9 cellular contexts compared by ENCODE assay signal in the genomic region with DNA sequence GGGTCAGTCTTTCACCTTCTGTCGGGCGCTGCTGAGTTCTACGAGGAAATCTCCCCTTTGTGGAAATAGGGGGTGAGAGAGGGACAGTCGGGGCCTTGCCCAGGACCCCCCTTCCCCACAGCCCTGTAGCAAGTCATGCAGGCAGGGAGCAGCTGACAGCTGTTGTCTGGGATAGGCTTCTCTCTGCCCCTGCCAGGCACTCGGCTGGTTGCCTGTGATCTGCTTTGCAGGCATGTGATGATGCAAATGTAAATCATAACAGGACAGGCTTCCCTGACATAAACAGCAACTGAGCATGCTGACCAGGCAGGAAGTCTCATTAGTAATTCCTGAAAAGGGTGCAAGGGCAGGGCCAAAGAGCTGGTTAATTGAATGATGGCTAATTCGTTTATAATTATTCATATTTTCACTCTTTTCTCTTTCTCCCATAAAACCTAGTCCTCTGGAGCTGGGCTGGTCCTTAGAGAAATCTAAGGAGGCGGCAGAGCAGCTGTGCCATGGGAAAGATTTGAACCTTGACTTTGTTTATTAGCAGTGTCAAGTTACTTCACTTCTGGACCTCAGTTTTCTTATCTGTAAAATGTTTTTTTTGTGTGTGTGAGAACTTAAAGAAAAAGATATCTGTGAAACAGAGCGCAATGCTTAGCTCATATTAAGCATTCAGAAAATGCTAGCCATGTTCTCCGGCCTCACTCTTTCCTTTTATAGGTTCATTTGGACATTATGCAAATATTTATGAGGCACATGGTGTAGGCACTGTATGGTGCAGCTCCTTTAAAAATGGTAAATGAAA.
A peak's percentile ranks its signal among the peaks of the same experiment; 100 is the strongest.
DNase-seq lines count a peak whose midpoint lies in the region; ATAC-seq, FAIRE-seq and TF ChIP-seq lines count a peak whose summit lies in the region.
"Had no signal": no experiment of that assay in that cellular context is flagged by ENCODE, and none has a peak within 500 bp of the region (broad histone marks: within the 10 kb centered on the region; RNA-seq: fewer than 3 reads in every experiment).

No MANE protein-coding gene starts in this region.

- H3K27ac ChIP-seq in astrocyte (ENCODE audit: low read depth, low read length) (no peak overlapping the region), right cardiac atrium (ENCODE audit: low read length) (no peak overlapping the region), gastrocnemius medialis (peak overlapping the region; percentile 47 to 71 (median 66))

- TF ChIP-seq POLR2A in gastrocnemius medialis (IDR thresholded peaks at IDR 0.05): peak in 1 of 2 donors; percentile 23

- peak overlapping the region; percentile 82 for H3K27ac Mint-ChIP-seq in astrocyte (ENCODE audit: unreplicated experiment)
- H3K27ac Mint-ChIP-seq: memory B cell had no signal

- no peaks in the 10 kb centered on the region for H3K9me3 ChIP-seq in astrocyte (ENCODE audit: insufficient read depth, low read depth, low read length)
- H3K9me3 ChIP-seq in right cardiac atrium (ENCODE audit: control insufficient read depth, low read length): no peaks in the 10 kb centered on the region
- no peaks in the 10 kb centered on the region for H3K9me3 ChIP-seq in gastrocnemius medialis

- TF ChIP-seq CTCF in astrocyte (IDR thresholded peaks at IDR 0.05; ENCODE audit: insufficient read depth, low read depth, low read length) (no peak), gastrocnemius medialis (IDR thresholded peaks at IDR 0.05 in 4 of 5, conservative IDR thresholded peaks at IDR 0.05 in 1 of 5) (no peak)

- no peak for FAIRE-seq in astrocyte (lab: Jason Lieb, UNC)

- peaks cover 8% of the 10 kb centered on the region for H4K20me1 ChIP-seq in astrocyte (ENCODE audit: insufficient read depth, low read length)

- peaks cover 34% of the 10 kb centered on the region for H3K4me1 Mint-ChIP-seq in astrocyte (ENCODE audit: low read depth, unreplicated experiment)
- H3K4me1 Mint-ChIP-seq: memory B cell had no signal

- H3K27me3 ChIP-seq in astrocyte (ENCODE audit: insufficient read depth, low read length) (no peaks in the 10 kb centered on the region), right cardiac atrium (ENCODE audit: control insufficient read depth, insufficient read depth) (no peaks in the 10 kb centered on the region), gastrocnemius medialis (no peaks in the 10 kb centered on the region)

- no peak overlapping the region for H3K4me3 ChIP-seq in astrocyte (ENCODE audit: insufficient read depth, low read depth, low read length)
- H3K4me3 ChIP-seq in right cardiac atrium (ENCODE audit: low read length): no peak overlapping the region
- peak overlapping the region in 1 of 4 donors; percentile 19 for H3K4me3 ChIP-seq in gastrocnemius medialis

- intact Hi-C loops in right cardiac atrium (cut with DNase I): no loop called here
- intact Hi-C loops in gastrocnemius medialis (cut with DNase I; ENCODE audit: low total_unique reads): loop anchor here (2.0 to 10.0 kb wide), 4 partner anchors 113 to 411 kb away; partner anchors contain the start of gene TRIM44

- H3K79me2 ChIP-seq in astrocyte (ENCODE audit: insufficient read depth, low read length): no peaks in the 10 kb centered on the region

- peaks cover 4% of the 10 kb centered on the region for H3K9me3 Mint-ChIP-seq in astrocyte (ENCODE audit: unreplicated experiment)

- H3K36me3 ChIP-seq in astrocyte (ENCODE audit: insufficient read depth, low read length): no peaks in the 10 kb centered on the region
- H3K36me3 ChIP-seq in gastrocnemius medialis: no peaks in the 10 kb centered on the region

- H3K27me3 Mint-ChIP-seq in astrocyte (ENCODE audit: low read depth, unreplicated experiment): no peaks in the 10 kb centered on the region

- peak overlapping the region; percentile 53 for H3K4me2 ChIP-seq in astrocyte (ENCODE audit: low read length)

- in situ Hi-C loops in gastrocnemius medialis (cut with MboI; ENCODE audit: low sequenced_read_pairs in 4 of 4): loop anchor here in 1 of 4 donors (10.0 kb wide), 1 partner anchor 111 kb away; no protein-coding TSS in a partner anchor

- H3K4me1 ChIP-seq in astrocyte (ENCODE audit: insufficient read depth, low read length) (peaks cover 26% of the 10 kb centered on the region), right cardiac atrium (ENCODE audit: control insufficient read depth, insufficient read depth, low read length) (peaks cover 4% of the 10 kb centered on the region), gastrocnemius medialis (peaks cover 23 to 31% of the 10 kb centered on the region in 2 donors)

- no peaks in the 10 kb centered on the region for H3K36me3 Mint-ChIP-seq in astrocyte (ENCODE audit: low read depth, unreplicated experiment)
- H3K36me3 Mint-ChIP-seq: memory B cell had no signal

- ATAC-seq in right cardiac atrium: peak; percentile 37 to 66
- ATAC-seq in gastrocnemius medialis: peak; percentile 96
- no peak for ATAC-seq in GM21390 (IDR thresholded peaks at IDR 0.05; ENCODE audit: unreplicated experiment)
- ATAC-seq in HG02938 (IDR thresholded peaks at IDR 0.05; ENCODE audit: unreplicated experiment): no peak
- ATAC-seq in GM21576 (IDR thresholded peaks at IDR 0.05; ENCODE audit: unreplicated experiment): no peak

- DNase-seq in HS-5 (ENCODE audit: low read depth): peak; percentile 29
- DNase-seq in astrocyte (ENCODE audit: low read depth): peak; percentile 42
- peak; percentile 52 to 69 (median 64) for DNase-seq in right cardiac atrium
- DNase-seq in gastrocnemius medialis: peak; percentile 86
- no peak for DNase-seq in activated CD4-positive, alpha-beta T cell treated with anti-CD3 and anti-CD28 coated beads, Interleukin-2, amount 50 U/mL, for 48 hours

- 57% methylated on average over 9 of the region's 9 CpGs for WGBS in right cardiac atrium

- no peak overlapping the region for H2AFZ ChIP-seq in astrocyte (ENCODE audit: low read depth, low read length)

- H3K4me3 Mint-ChIP-seq in astrocyte (ENCODE audit: unreplicated experiment): no peak overlapping the region
- H3K4me3 Mint-ChIP-seq: memory B cell had no signal

- peak overlapping the region; percentile 15 for H3K9ac ChIP-seq in astrocyte (ENCODE audit: low read length)

Comparison
In these comparisons a context has a peak if more than half of its experiments do, and no peak if none do; other contexts are left out.
1. DNase-seq: peak in HS-5 (single experiment), astrocyte (single experiment), right cardiac atrium (3 of 3) and gastrocnemius medialis (2 of 2); none in activated CD4-positive, alpha-beta T cell treated with anti-CD3 and anti-CD28 coated beads, Interleukin-2, amount 50 U/mL, for 48 hours (0 of 2).
2. H3K27ac ChIP-seq: peak in gastrocnemius medialis (4 of 4); none in astrocyte (single experiment) and right cardiac atrium (single experiment).
3. ATAC-seq: peak in right cardiac atrium (2 of 2) and gastrocnemius medialis (2 of 2); none in GM21390 (single experiment), HG02938 (single experiment) and GM21576 (single experiment).